Comparison of ENCODE assay signal across 15 cellular contexts in genomic region chr4:24914460-24914859, GRCh38. TPM values are rescaled to one million over a fixed set of nuclear protein-coding genes. Genes with fewer than 3 reads are reported as not detected.
DNase-seq lines count a peak whose midpoint lies in the region; ATAC-seq lines count a peak whose summit lies in the region.
"Had no signal": no experiment of that assay in that cellular context is flagged by ENCODE, and none has a peak within 500 bp of the region (broad histone marks: within the 10 kb centered on the region; RNA-seq: fewer than 3 reads in every experiment).

No MANE protein-coding gene starts in this region.

- H2AFZ ChIP-seq in GM23248 = no peak overlapping the region

- peaks cover 4% of the 10 kb centered on the region; the same call in 1 of the 2 replicates for H3K4me1 ChIP-seq in GM23248 (ENCODE audit: insufficient read depth)
- H3K4me1 ChIP-seq in effector memory CD4-positive, alpha-beta T cell (ENCODE audit: control insufficient read depth, insufficient read depth, low read length, poor library complexity, severe bottlenecking) = no peaks in the 10 kb centered on the region

- no peaks in the 10 kb centered on the region for H3K4me1 Mint-ChIP-seq in activated naive CD8-positive, alpha-beta T cell treated with anti-CD3 and anti-CD28 coated beads for 36 hours

- no peak for ATAC-seq in HG02798 (IDR thresholded peaks at IDR 0.05; ENCODE audit: poor library complexity, unreplicated experiment)
- ATAC-seq: Right ventricle myocardium inferior had no signal

- H3K9me3 Mint-ChIP-seq in activated naive CD8-positive, alpha-beta T cell treated with anti-CD3 and anti-CD28 coated beads for 36 hours = peaks cover 5% of the 10 kb centered on the region

- H3K27ac ChIP-seq in GM23248 = no peak overlapping the region
- H3K27ac ChIP-seq in effector memory CD4-positive, alpha-beta T cell (ENCODE audit: insufficient read depth, low read length, poor library complexity, severe bottlenecking) = no peak overlapping the region
- H3K27ac ChIP-seq: SJSA1 had no signal

- no peak overlapping the region for H3K9ac ChIP-seq in GM23248

- peaks cover 46% of the 10 kb centered on the region for H3K27me3 Mint-ChIP-seq in activated naive CD8-positive, alpha-beta T cell treated with anti-CD3 and anti-CD28 coated beads for 36 hours

- no peak overlapping the region for H3K4me2 ChIP-seq in GM23248 (ENCODE audit: unreplicated experiment)

- no peak overlapping the region for H3K27ac Mint-ChIP-seq in activated naive CD8-positive, alpha-beta T cell treated with anti-CD3 and anti-CD28 coated beads for 36 hours
- H3K27ac Mint-ChIP-seq: CD8-positive, alpha-beta memory T cell had no signal

- no peak overlapping the region for H3K4me3 Mint-ChIP-seq in activated naive CD8-positive, alpha-beta T cell treated with anti-CD3 and anti-CD28 coated beads for 36 hours
- H3K4me3 Mint-ChIP-seq: CD8-positive, alpha-beta memory T cell had no signal

- no peak overlapping the region for H3K4me3 ChIP-seq in GM23248
- H3K4me3 ChIP-seq in effector memory CD4-positive, alpha-beta T cell (ENCODE audit: insufficient read depth, low read depth, low read length, poor library complexity, severe bottlenecking) = no peak overlapping the region
- H3K4me3 ChIP-seq: K562, SJSA1 had no signal

- DNase-seq in ACHN (peak; percentile 27), GM23248 (peak; percentile 35), RKO (ENCODE audit: low spot score) (peak; percentile 63), iris pigment epithelial cell (ENCODE audit: low read depth) (peak; percentile 10), germinal center (ENCODE audit: low spot score) (no peak)
- no peak for DNase-seq in activated naive CD8-positive, alpha-beta T cell treated with anti-CD3 and anti-CD28 coated beads for 36 hours
- DNase-seq in effector memory CD4-positive, alpha-beta T cell = no peak
- DNase-seq: CD8-positive, alpha-beta memory T cell; GDM1; MM.1S; OCI-M1 had no signal

- no peaks in the 10 kb centered on the region for H3K9me3 ChIP-seq in GM23248 (ENCODE audit: low read depth)
- no peaks in the 10 kb centered on the region for H3K9me3 ChIP-seq in effector memory CD4-positive, alpha-beta T cell (ENCODE audit: control insufficient read depth, low read length)
- H3K9me3 ChIP-seq: SJSA1 had no signal

- H3K9me2 ChIP-seq in GM23248 (ENCODE audit: insufficient read depth) = no peaks in the 10 kb centered on the region

- H3F3A ChIP-seq in GM23248 (ENCODE audit: insufficient read depth) = peaks cover 12% of the 10 kb centered on the region; the same call in 1 of the 2 replicates

- peaks cover 2% of the 10 kb centered on the region for H3K36me3 Mint-ChIP-seq in activated naive CD8-positive, alpha-beta T cell treated with anti-CD3 and anti-CD28 coated beads for 36 hours
- H3K36me3 Mint-ChIP-seq: CD8-positive, alpha-beta memory T cell had no signal

- no peaks in the 10 kb centered on the region for H3K27me3 ChIP-seq in GM23248 (replicated peaks; ENCODE audit: insufficient read depth)
- H3K27me3 ChIP-seq in effector memory CD4-positive, alpha-beta T cell (replicated peaks; ENCODE audit: control insufficient read depth, insufficient read depth, low read length, poor library complexity, severe bottlenecking) = peaks cover 8% of the 10 kb centered on the region
- H3K27me3 ChIP-seq: SJSA1 had no signal

- 51 to 71% methylated on average over 5 to 6 of the region's 6 CpGs for WGBS in GM23248 (ENCODE audit: low coverage in 1 of 2, low lambda C conversion rate in 2 of 2, missing lambda C conversion rate in 2 of 2), 2 experiments

- H3K79me2 ChIP-seq in GM23248 (ENCODE audit: insufficient read depth) = no peaks in the 10 kb centered on the region

- H3K36me3 ChIP-seq in GM23248 (ENCODE audit: low read depth) = no peaks in the 10 kb centered on the region
- no peaks in the 10 kb centered on the region for H3K36me3 ChIP-seq in effector memory CD4-positive, alpha-beta T cell (ENCODE audit: control insufficient read depth, insufficient read depth, low read length)

- no peaks in the 10 kb centered on the region for H4K20me1 ChIP-seq in GM23248 (ENCODE audit: insufficient read depth)

- in situ Hi-C loops in ACHN (cut with HindIII; ENCODE audit: low pct_ligation_motif_present, low pct_unique_long_range_greater_than_20kb, low sequenced_read_pairs) (no loop called here), GM23248 (cut with MboI) (no loop called here)

RNA-seq across cellular contexts. Expression of gene CCDC149, which starts 1.6 kb away (rescaled TPM):
- 5.8 and 6.1 TPM in 2 replicates for total RNA-seq in GM23248 (2014; rRNA removed; shearing (Covaris generic))
- polyA plus RNA-seq in GM23248 (2016; fragmentation: Nextera tagmentation; extraction: Ambion mirVana) = 8.3 and 9.7 TPM in 2 replicates
- not detected for total RNA-seq in activated naive CD8-positive, alpha-beta T cell treated with anti-CD3 and anti-CD28 coated beads for 36 hours
- polyA plus RNA-seq: CD8-positive, alpha-beta memory T cell had no signal

Comparison
In these comparisons a context has a peak if more than half of its experiments do, and no peak if none do; other contexts are left out.
1. DNase-seq: peak in ACHN (single experiment), GM23248 (single experiment), RKO (single experiment) and iris pigment epithelial cell (single experiment); none in activated naive CD8-positive, alpha-beta T cell treated with anti-CD3 and anti-CD28 coated beads for 36 hours (single experiment), germinal center (single experiment) and effector memory CD4-positive, alpha-beta T cell (0 of 3).